In the genomic region with DNA sequence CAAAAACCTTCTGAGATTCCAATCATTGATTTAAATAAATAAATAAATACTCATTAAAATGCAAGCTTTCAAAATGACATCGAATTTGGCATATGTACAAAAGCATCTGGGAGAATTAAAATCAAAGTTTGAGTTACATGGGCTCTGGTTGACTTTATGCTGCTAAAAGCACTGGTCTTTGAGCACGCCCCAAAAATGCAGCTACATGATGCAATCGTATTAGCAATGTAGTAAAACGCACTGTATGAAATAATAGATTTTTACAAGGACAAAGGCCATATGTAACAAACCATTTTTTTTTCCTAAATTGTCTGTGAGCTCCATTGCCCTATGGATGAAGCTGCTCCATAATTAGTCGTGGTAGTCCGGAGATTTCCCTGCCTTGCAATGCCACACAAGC, we compare ENCODE assay signal across 2 cellular contexts.
TF ChIP-seq lines count a peak whose summit lies in the region.

No MANE protein-coding gene starts in this region.

TF ChIP-seq in HCT116, 20 proteins besides CTCF, POLR2A, EP300 and RAD21:
- TF ChIP-seq EZH2 (IDR thresholded peaks at IDR 0.05): no peak
- no peak for TF ChIP-seq EZH2phosphoT487 (IDR thresholded peaks at IDR 0.05; ENCODE audit: borderline replicate concordance)
- TF ChIP-seq SP1 (IDR thresholded peaks at IDR 0.05; ENCODE audit: low read depth): no peak
- no peak for TF ChIP-seq YY1 (IDR thresholded peaks at IDR 0.05; ENCODE audit: extremely low read depth, insufficient replicate concordance, low read depth, low read length)

TF ChIP-seq in H1, 55 proteins besides CTCF, POLR2A, EP300 and RAD21:
- no peak for TF ChIP-seq RNF2 (IDR thresholded peaks at IDR 0.05; ENCODE audit: borderline replicate concordance, low read depth, low read length, missing control alignments, poor library complexity, severe bottlenecking)
- TF ChIP-seq CEBPB (IDR thresholded peaks at IDR 0.05; ENCODE audit: low read depth, low read length): 0 out of 2 replicates have a peak, but pooled peaks have one; percentile 43
- no peak for TF ChIP-seq SRF (IDR thresholded peaks at IDR 0.05; ENCODE audit: low read depth, low read length)
- TF ChIP-seq JUN (IDR thresholded peaks at IDR 0.05; ENCODE audit: low read depth, low read length): no peak
